16 cellular contexts compared by ENCODE assay signal in genomic region chr22:25091449-25091848, GRCh38.
"Had no signal": no experiment of that assay in that cellular context is flagged by ENCODE, and none has a peak within 500 bp of the region (broad histone marks: within the 10 kb centered on the region; RNA-seq: fewer than 3 reads in every experiment).

No MANE protein-coding gene starts in this region.

- H3K9ac ChIP-seq: SK-N-SH had no signal

- H3K27me3 ChIP-seq: cardiac muscle cell, upper lobe of left lung had no signal

- H3K9me2 ChIP-seq: SK-N-SH had no signal

- ATAC-seq: activated T-helper 17 cell treated with anti-CD3 and anti-CD28 coated beads, Interleukin-2, amount 50 U/mL, for 72 hours; natural killer cell treated with Interleukin-12 subunit alpha and Interleukin-12 subunit beta and Interleukin-15 and Interleukin-18, amount 100 ng/mL, for 72 hours; sciatic nerve; stimulated activated naive B cell treated with anti-CD40 and anti-IgM and Interleukin-4, amounts not matched to agents 10 μg/mL and 1 μg/mL and 100 μg/mL, for 72 hours had no signal

- H3K9me3 ChIP-seq: prostate gland, SK-N-SH, upper lobe of left lung had no signal

- DNase-seq: activated CD8-positive, alpha-beta memory T cell treated with anti-CD3 and anti-CD28 coated beads for 24 hours; effector memory CD4-positive, alpha-beta T cell; immature natural killer cell; occipital lobe; SK-N-SH; stimulated activated CD4-positive, alpha-beta T cell treated with anti-CD3 and anti-CD28 coated beads, Interleukin-2, amount 100 ng/mL, for 24 hours; stimulated activated naive B cell treated with anti-CD40 and anti-IgM and Interleukin-4, amounts not matched to agents 10 μg/mL and 1 μg/mL and 100 μg/mL, for 72 hours; T-helper 1 cell; upper lobe of left lung had no signal

- H3K27ac ChIP-seq: cardiac muscle cell, prostate gland, VCaP had no signal

- H3K36me3 ChIP-seq: cardiac muscle cell, prostate gland, upper lobe of left lung had no signal

- H3K4me3 ChIP-seq: cardiac muscle cell, coronary artery, prostate gland, upper lobe of left lung had no signal

- H3K4me1 ChIP-seq: prostate gland had no signal

- H3K4me2 ChIP-seq: SK-N-SH had no signal
